In the genomic region with DNA sequence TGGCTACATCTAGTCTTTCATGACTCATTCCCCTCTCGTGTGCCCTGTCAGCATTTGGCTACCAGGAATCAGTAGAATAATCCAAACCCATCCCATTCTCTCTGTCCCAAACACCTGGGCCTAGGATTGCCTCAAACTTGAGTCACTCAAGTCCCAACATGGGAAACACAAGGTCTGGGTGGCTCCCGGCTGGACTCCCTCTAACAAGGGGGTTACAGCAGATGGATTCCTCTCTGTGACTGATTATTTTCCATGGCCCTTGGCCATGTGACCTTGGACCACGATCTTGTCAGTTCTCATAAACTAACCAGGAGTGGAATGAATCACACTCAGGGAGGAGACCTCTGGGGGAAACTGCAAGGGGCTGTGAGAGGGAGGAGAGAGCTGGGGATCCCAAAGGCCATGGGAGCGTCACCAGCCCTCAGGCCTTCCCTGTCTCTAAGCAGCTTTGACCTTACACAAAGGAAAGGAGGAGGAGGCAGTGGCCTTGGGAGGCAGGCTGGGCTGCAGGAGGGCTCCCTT, we compare ENCODE assay signal across 11 cellular contexts.
DNase-seq lines count a peak whose midpoint lies in the region; ATAC-seq and TF ChIP-seq lines count a peak whose summit lies in the region.
"Had no signal": no experiment of that assay in that cellular context is flagged by ENCODE, and none has a peak within 500 bp of the region (broad histone marks: within the 10 kb centered on the region; RNA-seq: fewer than 3 reads in every experiment).

No MANE protein-coding gene starts in this region.

- H4K20me1 ChIP-seq in hepatocyte (ENCODE audit: insufficient read depth, poor library complexity, severe bottlenecking): no peaks in the 10 kb centered on the region

- H3K4me1 ChIP-seq in hepatocyte (ENCODE audit: insufficient read depth): peaks cover 10% of the 10 kb centered on the region
- H3K4me1 ChIP-seq in suprapubic skin: peaks cover 19% of the 10 kb centered on the region

- H3K27me3 ChIP-seq in brain microvascular endothelial cell (replicated peaks) (no peaks in the 10 kb centered on the region), hepatocyte (no peaks in the 10 kb centered on the region), suprapubic skin (no peaks in the 10 kb centered on the region)

- TF ChIP-seq POLR2A in suprapubic skin (IDR thresholded peaks at IDR 0.05): no peak

- H3K9me2 ChIP-seq in hepatocyte (replicated peaks; ENCODE audit: insufficient read depth): no peaks in the 10 kb centered on the region

- no peak for TF ChIP-seq EP300 in suprapubic skin (IDR thresholded peaks at IDR 0.05)

- H3K9me3 ChIP-seq in hepatocyte (ENCODE audit: low read depth) (no peaks in the 10 kb centered on the region), suprapubic skin (no peaks in the 10 kb centered on the region)

- H2AFZ ChIP-seq in hepatocyte: no peak overlapping the region

- peak overlapping the region; percentile 56 for H3K27ac ChIP-seq in brain microvascular endothelial cell
- peak overlapping the region; percentile 44 for H3K27ac ChIP-seq in hepatocyte
- peak overlapping the region; percentile 71 for H3K27ac ChIP-seq in suprapubic skin

- H3K36me3 ChIP-seq in brain microvascular endothelial cell (replicated peaks) (no peaks in the 10 kb centered on the region), hepatocyte (replicated peaks; ENCODE audit: insufficient read depth, low read depth) (no peaks in the 10 kb centered on the region), suprapubic skin (no peaks in the 10 kb centered on the region)

- H3K79me2 ChIP-seq in hepatocyte: no peaks in the 10 kb centered on the region

- no peak overlapping the region for H3K4me2 ChIP-seq in hepatocyte

- 58% methylated on average over 4 of the region's 4 CpGs for WGBS in hepatocyte (ENCODE audit: low lambda C conversion rate, missing lambda C conversion rate)
- WGBS in suprapubic skin: 48% methylated on average over 4 of the region's 4 CpGs

- in situ Hi-C loops in brain microvascular endothelial cell (cut with HindIII; ENCODE audit: low pct_ligation_motif_present, low sequenced_read_pairs): no loop called here

- H3K4me3 ChIP-seq in HFF-Myc (replicated peaks; ENCODE audit: low read depth, low read length): no peak overlapping the region
- H3K4me3 ChIP-seq in brain microvascular endothelial cell (ENCODE audit: low read depth, low read length): no peak overlapping the region
- no peak overlapping the region for H3K4me3 ChIP-seq in hepatocyte
- no peak overlapping the region for H3K4me3 ChIP-seq in suprapubic skin

- DNase-seq in HFF-Myc (ENCODE audit: extremely low read depth, low read depth): peak; percentile 81
- DNase-seq in brain microvascular endothelial cell: peak; percentile 91
- DNase-seq in hepatocyte (ENCODE audit: low spot score): no peak
- peak; percentile 75 to 87 for DNase-seq in suprapubic skin (ENCODE audit: low spot score in 2 of 2)
- no peak for DNase-seq in NOMO-1 (lab: John Stamatoyannopoulos, UW; ENCODE audit: unreplicated experiment in 2 of 2)
- DNase-seq in activated effector memory CD4-positive, alpha-beta T cell treated with Interleukin-2 at 50 U/mL for 16 hours: no peak
- DNase-seq in NCI-H128 (lab: John Stamatoyannopoulos, UW; ENCODE audit: unreplicated experiment): no peak
- DNase-seq: activated CD4-positive, CD25-positive, alpha-beta regulatory T cell; GF-D8; NCI-H1092 treated with DMSO at 0.1 percent for 48 hours had no signal

- TF ChIP-seq CTCF in HFF-Myc (IDR thresholded peaks at IDR 0.05; ENCODE audit: low read depth, low read length, missing control alignments) (no peak), brain microvascular endothelial cell (IDR thresholded peaks at IDR 0.05; ENCODE audit: low read depth, low read length, missing control alignments) (no peak), hepatocyte (IDR thresholded peaks at IDR 0.05; ENCODE audit: poor library complexity) (no peak), suprapubic skin (IDR thresholded peaks at IDR 0.05) (no peak)

- ATAC-seq in HG03135 (IDR thresholded peaks at IDR 0.05; ENCODE audit: unreplicated experiment): no peak

Comparison
In these comparisons a context has a peak if more than half of its experiments do, and no peak if none do; other contexts are left out.
1. DNase-seq: peak in HFF-Myc (single experiment), brain microvascular endothelial cell (single experiment) and suprapubic skin (2 of 2); none in hepatocyte (single experiment), NOMO-1 (0 of 2), activated effector memory CD4-positive, alpha-beta T cell treated with Interleukin-2 at 50 U/mL for 16 hours (single experiment) and NCI-H128 (single experiment).
2. Peak in every context shown above with its lines, with median percentiles within 50 percentile points of each other: H3K27ac ChIP-seq.